Comparison of ENCODE assay signal across 10 cellular contexts in the genomic region with DNA sequence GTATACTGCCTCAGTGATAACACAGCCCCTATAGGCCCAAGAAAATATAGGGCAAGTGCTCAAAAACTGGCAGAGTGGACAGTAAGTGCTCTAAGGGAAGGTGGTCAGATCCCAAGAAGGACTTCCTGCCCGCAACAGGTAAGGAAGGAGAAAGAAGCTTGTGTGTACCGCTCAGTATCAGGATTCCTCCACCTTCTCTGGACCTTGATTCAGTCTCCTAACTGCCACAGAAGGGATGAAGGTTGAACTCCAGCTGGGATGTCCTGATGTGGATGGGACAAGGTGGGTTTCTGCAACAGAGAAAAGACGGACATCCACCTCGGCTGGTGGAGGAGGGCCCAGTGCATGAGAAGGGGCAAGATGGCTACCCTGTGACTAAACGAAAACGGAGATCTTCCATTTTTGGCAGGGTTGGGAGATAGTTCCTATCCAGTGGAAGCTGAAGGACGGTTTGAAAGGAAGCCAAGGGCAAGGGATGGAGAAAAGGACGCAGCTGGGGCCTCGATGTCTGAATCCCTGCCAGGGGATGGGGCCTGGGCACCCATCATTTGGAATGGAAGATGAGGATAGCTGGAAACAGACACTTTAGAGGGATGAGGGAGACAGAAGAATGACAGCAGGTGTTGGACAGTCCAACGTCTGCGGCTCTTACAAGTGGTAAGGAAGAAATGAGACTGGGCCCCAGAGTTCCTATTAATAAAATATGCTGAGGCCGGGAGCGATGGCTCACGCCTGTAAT. TPM values are rescaled to one million over a fixed set of nuclear protein-coding genes. Genes with fewer than 3 reads are reported as not detected.
A peak's percentile ranks its signal among the peaks of the same experiment; 100 is the strongest.
DNase-seq lines count a peak whose midpoint lies in the region; ATAC-seq and TF ChIP-seq lines count a peak whose summit lies in the region.
"Had no signal": no experiment of that assay in that cellular context is flagged by ENCODE, and none has a peak within 500 bp of the region (broad histone marks: within the 10 kb centered on the region; RNA-seq: fewer than 3 reads in every experiment).

No MANE protein-coding gene starts in this region.

- H3K27ac Mint-ChIP-seq in activated T-cell treated with anti-CD3 and anti-CD28 coated beads, Interleukin-2, amount 50 U/mL, for 72 hours, result peak overlapping the region; percentile 93
- H3K27ac Mint-ChIP-seq in activated CD4-positive, alpha-beta memory T cell treated with anti-CD3 and anti-CD28 coated beads for 36 hours, result peak overlapping the region; percentile 98
- H3K27ac Mint-ChIP-seq in immature natural killer cell, result peak overlapping the region; percentile 79 to 95 (median 88)

- no peak overlapping the region for H3K27ac ChIP-seq in suprapubic skin
- H3K27ac ChIP-seq in gastroesophageal sphincter, result peak overlapping the region in 2 of 4 donors; percentile 93 to 94

- H3K36me3 Mint-ChIP-seq in activated T-cell treated with anti-CD3 and anti-CD28 coated beads, Interleukin-2, amount 50 U/mL, for 72 hours (ENCODE audit: insufficient read depth in 2 of 2), result peaks cover 32 to 45% of the 10 kb centered on the region in 2 donors
- H3K36me3 Mint-ChIP-seq in activated CD4-positive, alpha-beta memory T cell treated with anti-CD3 and anti-CD28 coated beads for 36 hours, result peaks cover 69% of the 10 kb centered on the region
- peaks cover 0 to 4% (median 0%) of the 10 kb centered on the region in 3 donors for H3K36me3 Mint-ChIP-seq in immature natural killer cell

- peaks cover 89% of the 10 kb centered on the region for H3K4me1 Mint-ChIP-seq in activated T-cell treated with anti-CD3 and anti-CD28 coated beads, Interleukin-2, amount 50 U/mL, for 72 hours (ENCODE audit: low read depth)
- peaks cover 73% of the 10 kb centered on the region for H3K4me1 Mint-ChIP-seq in activated CD4-positive, alpha-beta memory T cell treated with anti-CD3 and anti-CD28 coated beads for 36 hours (ENCODE audit: low read depth)
- H3K4me1 Mint-ChIP-seq in immature natural killer cell, result peaks cover 61 to 65% of the 10 kb centered on the region in 2 donors

- intact Hi-C loops in activated CD4-positive, alpha-beta memory T cell treated with anti-CD3 and anti-CD28 coated beads for 36 hours (cut with micrococcal nuclease), result loop anchor here (2.0 to 5.0 kb wide), 2 partner anchors 17 to 115 kb away; partner anchors contain the start of gene FUZ

- CTCF ChIA-PET in activated CD4-positive, alpha-beta memory T cell treated with anti-CD3 and anti-CD28 coated beads for 36 hours (lab: Charles Lee), result interaction anchor here (0.6 to 1.6 kb wide), 6 partner anchors 8 to 248 kb away, joined by 3 to 5 read pairs (median 3); no protein-coding TSS in a partner anchor

- 88% methylated on average over 14 of the region's 14 CpGs for WGBS in suprapubic skin
- WGBS in gastroesophageal sphincter (ENCODE audit: low coverage in 1 of 2), 2 donors, result 73 to 87% methylated on average over 9 to 14 of the region's 14 CpGs

- H3K4me3 ChIP-seq in suprapubic skin, result peak overlapping the region; percentile 66
- H3K4me3 ChIP-seq in gastroesophageal sphincter, result peak overlapping the region in 1 of 2 donors; percentile 96

- ATAC-seq in activated T-cell treated with anti-CD3 and anti-CD28 coated beads, Interleukin-2, amount 50 U/mL, for 72 hours (replicated peaks in 1 of 2), result no peak
- no peak for ATAC-seq in omental fat pad (ENCODE audit: low FRiP score)
- no peak for ATAC-seq in gastroesophageal sphincter

- POLR2A ChIA-PET in activated CD4-positive, alpha-beta memory T cell treated with anti-CD3 and anti-CD28 coated beads for 36 hours (lab: Charles Lee), result interaction anchor here (0.7 to 4.3 kb wide), 8 partner anchors 15 to 51 kb away, joined by 3 to 62 read pairs (median 6); partner anchors contain the start of genes AKT1S1, IL4I1 and TBC1D17

- DNase-seq in activated T-cell treated with anti-CD3 and anti-CD28 coated beads, Interleukin-2, amount 50 U/mL, for 72 hours, result no peak
- DNase-seq in activated T-cell treated with anti-CD3 and anti-CD28 coated beads, Interleukin-2, amount 50 U/mL, for 48 hours, result no peak
- DNase-seq in activated CD4-positive, alpha-beta memory T cell treated with anti-CD3 and anti-CD28 coated beads for 36 hours, result no peak
- DNase-seq in immature natural killer cell (no peak), suprapubic skin (ENCODE audit: low spot score in 2 of 2) (no peak), omental fat pad (ENCODE audit: low spot score) (no peak), NCI-H524 (lab: John Stamatoyannopoulos, UW) (no peak)
- DNase-seq: COR-L47 had no signal

- H3K9me3 ChIP-seq in suprapubic skin, result no peaks in the 10 kb centered on the region
- no peaks in the 10 kb centered on the region for H3K9me3 ChIP-seq in gastroesophageal sphincter

- H3K9me3 Mint-ChIP-seq in activated T-cell treated with anti-CD3 and anti-CD28 coated beads, Interleukin-2, amount 50 U/mL, for 72 hours, result peaks cover 6% of the 10 kb centered on the region in 2 donors
- H3K9me3 Mint-ChIP-seq in activated CD4-positive, alpha-beta memory T cell treated with anti-CD3 and anti-CD28 coated beads for 36 hours, result no peaks in the 10 kb centered on the region
- H3K9me3 Mint-ChIP-seq in immature natural killer cell, result peaks cover 0 to 2% (median 0%) of the 10 kb centered on the region in 6 donors

- no peak for TF ChIP-seq EP300 in suprapubic skin (IDR thresholded peaks at IDR 0.05)
- TF ChIP-seq EP300 in gastroesophageal sphincter (IDR thresholded peaks at IDR 0.05), result no peak

- no peaks in the 10 kb centered on the region for H3K27me3 Mint-ChIP-seq in activated T-cell treated with anti-CD3 and anti-CD28 coated beads, Interleukin-2, amount 50 U/mL, for 72 hours (ENCODE audit: low read depth)
- peaks cover 5% of the 10 kb centered on the region for H3K27me3 Mint-ChIP-seq in activated CD4-positive, alpha-beta memory T cell treated with anti-CD3 and anti-CD28 coated beads for 36 hours
- peaks cover 26 to 36% (median 30%) of the 10 kb centered on the region in 3 donors for H3K27me3 Mint-ChIP-seq in immature natural killer cell (ENCODE audit: low read depth in 3 of 3)

- H3K27me3 ChIP-seq in suprapubic skin (no peaks in the 10 kb centered on the region), gastroesophageal sphincter (no peaks in the 10 kb centered on the region)

- H3K36me3 ChIP-seq in suprapubic skin, result peaks cover 31% of the 10 kb centered on the region
- peaks cover 0 to 63% of the 10 kb centered on the region in 2 donors for H3K36me3 ChIP-seq in gastroesophageal sphincter

- peaks cover 36% of the 10 kb centered on the region for H3K4me1 ChIP-seq in suprapubic skin
- peaks cover 0 to 73% (median 22%) of the 10 kb centered on the region in 3 donors for H3K4me1 ChIP-seq in gastroesophageal sphincter

- TF ChIP-seq CTCF in suprapubic skin (IDR thresholded peaks at IDR 0.05), result no peak
- no peak for TF ChIP-seq CTCF in omental fat pad (IDR thresholded peaks at IDR 0.05)
- no peak for TF ChIP-seq CTCF in gastroesophageal sphincter (IDR thresholded peaks at IDR 0.05)

- H3K4me3 Mint-ChIP-seq in activated T-cell treated with anti-CD3 and anti-CD28 coated beads, Interleukin-2, amount 50 U/mL, for 72 hours, result peak overlapping the region; percentile 90 to 99
- peak overlapping the region; percentile 98 for H3K4me3 Mint-ChIP-seq in activated CD4-positive, alpha-beta memory T cell treated with anti-CD3 and anti-CD28 coated beads for 36 hours
- peak overlapping the region; percentile 94 to 99 (median 98) for H3K4me3 Mint-ChIP-seq in immature natural killer cell

- no peak for TF ChIP-seq POLR2A in suprapubic skin (IDR thresholded peaks at IDR 0.05)
- TF ChIP-seq POLR2A in gastroesophageal sphincter (IDR thresholded peaks at IDR 0.05), result no peak

RNA-seq across cellular contexts. Expression of gene ATF5, which starts 1.3 kb away (rescaled TPM):
- total RNA-seq in activated T-cell treated with anti-CD3 and anti-CD28 coated beads, Interleukin-2, amount 50 U/mL, for 72 hours, result 10 to 100 TPM; 52.3 to 73.6 TPM
- total RNA-seq in activated CD4-positive, alpha-beta memory T cell treated with anti-CD3 and anti-CD28 coated beads for 36 hours, result 10 to 100 TPM; 24.5 to 25.8 TPM
- polyA plus RNA-seq in immature natural killer cell, result 1 to 10 TPM; 1.2 to 3.1 (median 2.8) TPM
- total RNA-seq in suprapubic skin, result 1 to 10 TPM; 4.5 to 9.1 (median 6.7) TPM
- 10 to 100 TPM; 10.2 to 17.7 (median 15.7) TPM for total RNA-seq in omental fat pad
- total RNA-seq in gastroesophageal sphincter, result 10 to 100 TPM; 12.3 to 22.7 (median 16.7) TPM

RNA-seq across cellular contexts. Expression of gene NUP62, which starts 1.6 kb away (rescaled TPM):
- 100 to 1,000 TPM; 135 to 139 TPM for total RNA-seq in activated T-cell treated with anti-CD3 and anti-CD28 coated beads, Interleukin-2, amount 50 U/mL, for 72 hours
- 100 to 1,000 TPM; 160 to 171 TPM for total RNA-seq in activated CD4-positive, alpha-beta memory T cell treated with anti-CD3 and anti-CD28 coated beads for 36 hours
- polyA plus RNA-seq in immature natural killer cell, result 10 to 100 TPM; 21.8 to 67.1 (median 34.3) TPM
- total RNA-seq in suprapubic skin, result 10 to 100 TPM; 40.3 to 46.2 (median 44.6) TPM
- total RNA-seq in omental fat pad, result 10 to 100 TPM; 24.9 to 45.5 (median 30.6) TPM
- total RNA-seq in gastroesophageal sphincter, result 10 to 100 TPM; 30.1 to 43.2 (median 37.7) TPM

RNA-seq across cellular contexts. Expression of gene IL4I1, which starts 31.0 kb away (rescaled TPM):
- total RNA-seq in activated T-cell treated with anti-CD3 and anti-CD28 coated beads, Interleukin-2, amount 50 U/mL, for 72 hours, result 10 to 100 TPM; 16.7 to 42.3 TPM
- total RNA-seq in activated CD4-positive, alpha-beta memory T cell treated with anti-CD3 and anti-CD28 coated beads for 36 hours, result 100 to 1,000 TPM; 108 to 111 TPM
- under 1 TPM in 2 of 3 donors, not detected in 1; 0.27 to 0.40 TPM for polyA plus RNA-seq in immature natural killer cell
- total RNA-seq in suprapubic skin, result under 1 TPM in 1 of 4 donors, not detected in 3; 0.89 TPM
- total RNA-seq in omental fat pad, result 1 to 10 TPM in 2 of 4 donors, under 1 TPM in 1, not detected in 1; 0.56 to 5.5 (median 1.5) TPM
- total RNA-seq in gastroesophageal sphincter, result 1 to 10 TPM in 1 of 4 donors, under 1 TPM in 1, not detected in 2; 0.39 to 1.2 TPM

RNA-seq across cellular contexts. Expression of gene SIGLEC11, which starts 33.3 kb away (rescaled TPM):
- total RNA-seq in activated T-cell treated with anti-CD3 and anti-CD28 coated beads, Interleukin-2, amount 50 U/mL, for 72 hours, result not detected
- total RNA-seq in activated CD4-positive, alpha-beta memory T cell treated with anti-CD3 and anti-CD28 coated beads for 36 hours, result not detected
- not detected for polyA plus RNA-seq in immature natural killer cell
- total RNA-seq in suprapubic skin (under 1 TPM in 1 of 4 donors, not detected in 3; 0.30 TPM), omental fat pad (1 to 10 TPM; 1.7 to 9.0 (median 5.1) TPM), gastroesophageal sphincter (1 to 10 TPM in 3 of 4 donors, under 1 TPM in 1; 0.85 to 3.6 (median 1.3) TPM)
- total RNA-seq: LHCN-M2 had no signal

RNA-seq across cellular contexts. Expression of gene TBC1D17, which starts 50.2 kb away (rescaled TPM):
- 10 to 100 TPM; 47.9 to 53.9 TPM for total RNA-seq in activated T-cell treated with anti-CD3 and anti-CD28 coated beads, Interleukin-2, amount 50 U/mL, for 72 hours
- total RNA-seq in activated CD4-positive, alpha-beta memory T cell treated with anti-CD3 and anti-CD28 coated beads for 36 hours, result 10 to 100 TPM; 32.5 to 34.7 TPM
- polyA plus RNA-seq in immature natural killer cell, result 10 to 100 TPM in 1 of 3 donors, 1 to 10 TPM in 2; 7.1 to 18.4 (median 7.3) TPM
- total RNA-seq in suprapubic skin (10 to 100 TPM; 40.5 to 93.4 (median 59.4) TPM), omental fat pad (10 to 100 TPM; 15.6 to 24.9 (median 22.3) TPM), gastroesophageal sphincter (10 to 100 TPM; 25.1 to 41.9 (median 37.3) TPM)
